23 cellular contexts compared by ENCODE assay signal in the genomic region with DNA sequence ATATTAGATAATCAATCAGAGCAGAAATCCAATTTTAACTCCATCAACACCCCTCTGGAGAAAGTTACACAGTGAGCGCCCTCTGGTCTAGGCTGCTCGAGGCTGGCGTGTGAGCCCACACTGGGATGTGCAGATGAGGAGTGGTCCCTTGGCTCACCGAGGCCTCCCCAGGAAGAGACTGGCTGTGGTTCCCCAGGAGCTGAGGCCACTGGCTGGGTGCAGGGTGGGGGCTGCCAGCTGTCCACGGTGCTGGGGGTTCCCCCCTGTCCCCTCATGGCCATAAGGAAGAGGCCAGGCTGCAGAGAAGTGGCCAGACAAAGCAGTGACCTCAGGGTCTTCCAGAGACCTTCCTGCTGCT.
A peak's percentile ranks its signal among the peaks of the same experiment; 100 is the strongest.
DNase-seq lines count a peak whose midpoint lies in the region; ATAC-seq, FAIRE-seq and TF ChIP-seq lines count a peak whose summit lies in the region.
"Had no signal": no experiment of that assay in that cellular context is flagged by ENCODE, and none has a peak within 500 bp of the region (broad histone marks: within the 10 kb centered on the region; RNA-seq: fewer than 3 reads in every experiment).

No MANE protein-coding gene starts in this region.

- H3K4me1 Mint-ChIP-seq in activated naive CD8-positive, alpha-beta T cell treated with anti-CD3 and anti-CD28 coated beads, Interleukin-2, amount 10 ng/mL, durations not matched to agents 7 days and 5 days: no peaks in the 10 kb centered on the region
- H3K4me1 Mint-ChIP-seq in activated naive CD8-positive, alpha-beta T cell treated with anti-CD3 and anti-CD28 coated beads, Interleukin-2, amount 50 U/mL, for 24 hours: no peaks in the 10 kb centered on the region
- H3K4me1 Mint-ChIP-seq in neural crest cell: no peaks in the 10 kb centered on the region
- H3K4me1 Mint-ChIP-seq: B cell; CD4-positive, CD25-positive, alpha-beta regulatory T cell had no signal

- no peak overlapping the region for H3K27ac ChIP-seq in kidney (ENCODE audit: low read depth in 2 of 2, low read length in 2 of 2)
- no peak overlapping the region for H3K27ac ChIP-seq in sigmoid colon
- H3K27ac ChIP-seq: BLaER1, C4-2B had no signal

- H3K27ac Mint-ChIP-seq in activated naive CD8-positive, alpha-beta T cell treated with anti-CD3 and anti-CD28 coated beads, Interleukin-2, amount 10 ng/mL, durations not matched to agents 7 days and 5 days: no peak overlapping the region
- no peak overlapping the region for H3K27ac Mint-ChIP-seq in activated naive CD8-positive, alpha-beta T cell treated with anti-CD3 and anti-CD28 coated beads, Interleukin-2, amount 50 U/mL, for 24 hours
- H3K27ac Mint-ChIP-seq in neural crest cell (ENCODE audit: unreplicated experiment): peak overlapping the region; percentile 57
- H3K27ac Mint-ChIP-seq: B cell; CD4-positive, CD25-positive, alpha-beta regulatory T cell; CD8-positive, alpha-beta T cell had no signal

- FAIRE-seq in kidney (lab: Jason Lieb, UNC): no peak
- FAIRE-seq: D721Med, GM12878, GM18507, H54 had no signal

- TF ChIP-seq POLR2A in sigmoid colon (IDR thresholded peaks at IDR 0.05): no peak

- H3K27me3 ChIP-seq in sigmoid colon (peaks cover 0 to 15% (median 0%) of the 10 kb centered on the region in 3 donors), H7 (ENCODE audit: control insufficient read depth, insufficient read depth, low read length) (no peaks in the 10 kb centered on the region)
- H3K27me3 ChIP-seq: BLaER1 had no signal

- H3K9me3 Mint-ChIP-seq in activated naive CD8-positive, alpha-beta T cell treated with anti-CD3 and anti-CD28 coated beads, Interleukin-2, amount 10 ng/mL, durations not matched to agents 7 days and 5 days: no peaks in the 10 kb centered on the region
- H3K9me3 Mint-ChIP-seq in activated naive CD8-positive, alpha-beta T cell treated with anti-CD3 and anti-CD28 coated beads, Interleukin-2, amount 50 U/mL, for 24 hours: no peaks in the 10 kb centered on the region
- no peaks in the 10 kb centered on the region for H3K9me3 Mint-ChIP-seq in neural crest cell
- H3K9me3 Mint-ChIP-seq: CD4-positive, CD25-positive, alpha-beta regulatory T cell; CD8-positive, alpha-beta T cell had no signal

- no peak overlapping the region for H3K4me3 Mint-ChIP-seq in activated naive CD8-positive, alpha-beta T cell treated with anti-CD3 and anti-CD28 coated beads, Interleukin-2, amount 10 ng/mL, durations not matched to agents 7 days and 5 days
- no peak overlapping the region for H3K4me3 Mint-ChIP-seq in activated naive CD8-positive, alpha-beta T cell treated with anti-CD3 and anti-CD28 coated beads, Interleukin-2, amount 50 U/mL, for 24 hours
- no peak overlapping the region for H3K4me3 Mint-ChIP-seq in neural crest cell
- H3K4me3 Mint-ChIP-seq: B cell; CD4-positive, CD25-positive, alpha-beta regulatory T cell; CD8-positive, alpha-beta T cell had no signal

- H3K4me1 ChIP-seq in kidney (ENCODE audit: control insufficient read depth in 1 of 2, insufficient read depth in 1 of 2, low read depth in 1 of 2, low read length in 2 of 2) (no peaks in the 10 kb centered on the region), sigmoid colon (no peaks in the 10 kb centered on the region)
- H3K4me1 ChIP-seq: BLaER1 had no signal

- intact Hi-C loops in kidney (cut with DNase I): no loop called here
- intact Hi-C loops in sigmoid colon (cut with DNase I): no loop called here

- H3K36me3 ChIP-seq in kidney (ENCODE audit: control insufficient read depth in 1 of 2, insufficient read depth in 2 of 2, low read length in 2 of 2) (no peaks in the 10 kb centered on the region), sigmoid colon (no peaks in the 10 kb centered on the region), H7 (replicated peaks; ENCODE audit: control insufficient read depth, insufficient read depth, low read length) (no peaks in the 10 kb centered on the region)
- H3K36me3 ChIP-seq: BLaER1 had no signal

- no peak for ATAC-seq in activated naive CD8-positive, alpha-beta T cell treated with anti-CD3 and anti-CD28 coated beads, Interleukin-2, amount 10 ng/mL, durations not matched to agents 7 days and 5 days (ENCODE audit: low read depth)
- no peak for ATAC-seq in activated naive CD8-positive, alpha-beta T cell treated with anti-CD3 and anti-CD28 coated beads, Interleukin-2, amount 50 U/mL, for 24 hours
- no peak for ATAC-seq in GM21447 (IDR thresholded peaks at IDR 0.05; ENCODE audit: unreplicated experiment)
- ATAC-seq: CD8-positive, alpha-beta T cell; GM12878 had no signal

- TF ChIP-seq CTCF in kidney (IDR thresholded peaks at IDR 0.05; ENCODE audit: borderline replicate concordance, extremely low read depth, insufficient read depth): no peak
- no peak for TF ChIP-seq CTCF in neural crest cell (conservative IDR thresholded peaks at IDR 0.05)
- no peak for TF ChIP-seq CTCF in sigmoid colon (IDR thresholded peaks at IDR 0.05)

- H3K9ac ChIP-seq in kidney (ENCODE audit: low read length in 2 of 2): no peak overlapping the region
- H3K9ac ChIP-seq: BLaER1 had no signal

- no peak for TF ChIP-seq EP300 in sigmoid colon (IDR thresholded peaks at IDR 0.05)

- H3K27me3 Mint-ChIP-seq in activated naive CD8-positive, alpha-beta T cell treated with anti-CD3 and anti-CD28 coated beads, Interleukin-2, amount 10 ng/mL, durations not matched to agents 7 days and 5 days: no peaks in the 10 kb centered on the region
- H3K27me3 Mint-ChIP-seq in activated naive CD8-positive, alpha-beta T cell treated with anti-CD3 and anti-CD28 coated beads, Interleukin-2, amount 50 U/mL, for 24 hours: no peaks in the 10 kb centered on the region
- no peaks in the 10 kb centered on the region for H3K27me3 Mint-ChIP-seq in neural crest cell (ENCODE audit: low read depth)
- H3K27me3 Mint-ChIP-seq: B cell; CD4-positive, CD25-positive, alpha-beta regulatory T cell had no signal

- H3K9me3 ChIP-seq in kidney (ENCODE audit: control insufficient read depth in 1 of 2, low read length in 2 of 2): no peaks in the 10 kb centered on the region
- no peaks in the 10 kb centered on the region for H3K9me3 ChIP-seq in sigmoid colon
- H3K9me3 ChIP-seq: BLaER1 had no signal

- WGBS in sigmoid colon, 2 donors: 70 to 75% methylated on average over 5 of the region's 5 CpGs

- DNase-seq in activated naive CD8-positive, alpha-beta T cell treated with anti-CD3 and anti-CD28 coated beads, Interleukin-2, amount 10 ng/mL, durations not matched to agents 7 days and 5 days: peak; percentile 9
- DNase-seq in activated naive CD8-positive, alpha-beta T cell treated with anti-CD3 and anti-CD28 coated beads, Interleukin-2, amount 50 U/mL, for 24 hours: no peak
- DNase-seq in kidney: peak; percentile 53
- DNase-seq in neural crest cell (ENCODE audit: low read depth, low spot score): no peak
- peak; percentile 49 for DNase-seq in sigmoid colon
- DNase-seq in activated T-cell treated with anti-CD3 and anti-CD28 coated beads, Interleukin-2, amount 50 U/mL, for 48 hours: no peak
- no peak for DNase-seq in H7
- DNase-seq: CD4-positive, CD25-positive, alpha-beta regulatory T cell; CD8-positive, alpha-beta T cell; DMS 273 treated with DMSO at 0.1 percent for 48 hours; DMS79; EL; GDM1; GOT3; HCEC 1CT had no signal

- H3K36me3 Mint-ChIP-seq in activated naive CD8-positive, alpha-beta T cell treated with anti-CD3 and anti-CD28 coated beads, Interleukin-2, amount 10 ng/mL, durations not matched to agents 7 days and 5 days: no peaks in the 10 kb centered on the region
- no peaks in the 10 kb centered on the region for H3K36me3 Mint-ChIP-seq in activated naive CD8-positive, alpha-beta T cell treated with anti-CD3 and anti-CD28 coated beads, Interleukin-2, amount 50 U/mL, for 24 hours (ENCODE audit: low read depth)
- no peaks in the 10 kb centered on the region for H3K36me3 Mint-ChIP-seq in neural crest cell (ENCODE audit: low read depth)
- H3K36me3 Mint-ChIP-seq: CD4-positive, CD25-positive, alpha-beta regulatory T cell; CD8-positive, alpha-beta T cell had no signal

- POLR2A ChIA-PET in activated naive CD8-positive, alpha-beta T cell treated with anti-CD3 and anti-CD28 coated beads, Interleukin-2, amount 10 ng/mL, durations not matched to agents 7 days and 5 days (lab: Charles Lee): no interaction called here

- H3K4me3 ChIP-seq in kidney (ENCODE audit: low read length in 2 of 2) (no peak overlapping the region), sigmoid colon (no peak overlapping the region), H7 (ENCODE audit: insufficient read depth, low read depth, low read length) (no peak overlapping the region)
- H3K4me3 ChIP-seq: BLaER1, GM12878 had no signal

Comparison
In these comparisons a context has a peak if more than half of its experiments do, and no peak if none do; other contexts are left out.
1. DNase-seq: peak in activated naive CD8-positive, alpha-beta T cell treated with anti-CD3 and anti-CD28 coated beads, Interleukin-2, amount 10 ng/mL, durations not matched to agents 7 days and 5 days (single experiment), kidney (single experiment) and sigmoid colon (single experiment); none in activated naive CD8-positive, alpha-beta T cell treated with anti-CD3 and anti-CD28 coated beads, Interleukin-2, amount 50 U/mL, for 24 hours (single experiment), neural crest cell (single experiment), activated T-cell treated with anti-CD3 and anti-CD28 coated beads, Interleukin-2, amount 50 U/mL, for 48 hours (0 of 2) and H7 (single experiment).